18 cellular contexts compared by ENCODE assay signal in the genomic region with DNA sequence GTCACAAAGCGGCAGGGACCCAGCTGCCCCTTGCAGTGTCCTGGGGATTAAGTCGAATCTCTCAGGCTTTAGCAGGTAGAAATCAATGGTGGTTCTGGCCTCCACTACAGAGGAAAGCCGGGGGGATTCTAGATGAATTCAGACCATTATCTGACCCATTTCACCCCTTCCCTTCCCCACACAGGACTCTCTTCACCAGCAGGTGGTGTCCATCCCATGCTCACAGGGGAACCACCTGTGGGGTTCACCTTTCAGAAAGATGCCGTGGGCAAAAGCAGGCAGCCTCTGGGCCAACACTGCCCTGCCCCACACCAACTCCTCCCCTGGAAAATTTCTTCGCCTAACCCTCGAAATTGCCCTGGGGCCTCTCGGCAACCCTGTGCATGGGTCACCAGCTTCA.
DNase-seq lines count a peak whose midpoint lies in the region; ATAC-seq, FAIRE-seq and TF ChIP-seq lines count a peak whose summit lies in the region.
"Had no signal": no experiment of that assay in that cellular context is flagged by ENCODE, and none has a peak within 500 bp of the region (broad histone marks: within the 10 kb centered on the region; RNA-seq: fewer than 3 reads in every experiment).

No MANE protein-coding gene starts in this region.

- no peak overlapping the region for H2BK15ac ChIP-seq in H1 (ENCODE audit: low read length)

- no peak overlapping the region for H4K91ac ChIP-seq in H1 (replicated peaks; ENCODE audit: insufficient read length, low read length)

- TF ChIP-seq CTCF in PC-3 (conservative IDR thresholded peaks at IDR 0.05; ENCODE audit: low read depth, low read length) (peak; percentile 46), H1 (IDR thresholded peaks at IDR 0.05; ENCODE audit: control extremely low read depth in 1 of 3, insufficient read depth in 1 of 3, low read depth in 1 of 3, low read length in 3 of 3) (peak in 2 of 3 experiments; percentile 10 to 13; a peak in 1 of 4 replicates), HepG2 (CRISPR knock-in tag; IDR thresholded peaks at IDR 0.05) (no peak)

- no peaks in the 10 kb centered on the region for H3K23me2 ChIP-seq in H1 (ENCODE audit: low read depth, low read length)

- FAIRE-seq in H1 (lab: Jason Lieb, UNC) = no peak
- no peak for FAIRE-seq in HepG2 (lab: Jason Lieb, UNC)
- FAIRE-seq: D721Med, GM19239, K562 had no signal

- WGBS in H1 (ENCODE audit: extremely low coverage in 1 of 2, insufficient coverage in 1 of 2, insufficient read length in 1 of 2, insufficient replicate concordance in 2 of 2, low coverage in 1 of 2, low lambda C conversion rate in 2 of 2, missing lambda C conversion rate in 1 of 2), 2 experiments = 89% methylated on average over 7 of the region's 7 CpGs; no CpG with 5 or more reads in 1 of the 2 experiments
- WGBS in HepG2 (ENCODE audit: low lambda C conversion rate) = 18% methylated on average over 7 of the region's 7 CpGs

- peak overlapping the region in 1 of 11 experiments; percentile 17; a peak in 1 of 22 replicates for H3K27ac ChIP-seq in BLaER1 treated with 17β-estradiol and CSF1 and Interleukin-3, amounts not matched to agents 10 nM and 100 nM
- H3K27ac ChIP-seq in PC-3 (ENCODE audit: low read length) (0 out of 2 replicates have a peak overlapping the region, but pooled peaks have one; percentile 9), H1 (ENCODE audit: low read depth, low read length) (no peak overlapping the region), HepG2 (ENCODE audit: extremely low read length, insufficient read depth, low read length) (no peak overlapping the region)
- H3K27ac ChIP-seq: C4-2B, HL-60 had no signal

- no peaks in the 10 kb centered on the region for H3K27me3 ChIP-seq in BLaER1 treated with 17β-estradiol and CSF1 and Interleukin-3, amounts not matched to agents 10 nM and 100 nM
- H3K27me3 ChIP-seq in PC-3 (ENCODE audit: low read length) (no peaks in the 10 kb centered on the region), H1 (replicated peaks in 1 of 4; ENCODE audit: control insufficient read depth in 3 of 4, extremely low read depth in 1 of 4, insufficient read depth in 3 of 4, low read length in 3 of 4) (no peaks in the 10 kb centered on the region), HepG2 (ENCODE audit: control insufficient read depth in 1 of 2, insufficient read depth in 2 of 2, low read length in 2 of 2) (no peaks in the 10 kb centered on the region), MG63 (no peaks in the 10 kb centered on the region)

- no peak overlapping the region for H2BK120ac ChIP-seq in H1 (replicated peaks; ENCODE audit: low read depth, low read length)

- H3K14ac ChIP-seq in H1 (ENCODE audit: insufficient read length) = no peak overlapping the region

- H3K56ac ChIP-seq in H1 (replicated peaks; ENCODE audit: insufficient read length, low read depth, low read length) = no peak overlapping the region

- POLR2A ChIA-PET in PC-3 (lab: Charles Lee; ENCODE audit: unreplicated experiment) (no interaction called here), H1 (lab: Charles Lee; ENCODE audit: partially characterized antibody) (no interaction called here), HepG2 (lab: Yijun Ruan, JAX) (no interaction called here)

- no peak overlapping the region for H4K5ac ChIP-seq in H1 (ENCODE audit: insufficient read length, low read depth, low read length)

- H2BK20ac ChIP-seq in H1 (ENCODE audit: low read length) = no peak overlapping the region

- H2BK12ac ChIP-seq in H1 (ENCODE audit: low read depth, low read length) = no peak overlapping the region

- no peaks in the 10 kb centered on the region for H3K36me3 ChIP-seq in BLaER1 treated with 17β-estradiol and CSF1 and Interleukin-3, amounts not matched to agents 10 nM and 100 nM
- no peaks in the 10 kb centered on the region for H3K36me3 ChIP-seq in PC-3 (ENCODE audit: low read depth, low read length)
- no peaks in the 10 kb centered on the region for H3K36me3 ChIP-seq in H1 (ENCODE audit: control insufficient read depth in 2 of 4, insufficient read depth in 4 of 4, low read length in 3 of 4)
- H3K36me3 ChIP-seq in HepG2 (replicated peaks in 1 of 2; ENCODE audit: control insufficient read depth in 1 of 2, insufficient read depth in 2 of 2, low read length in 2 of 2) = no peaks in the 10 kb centered on the region
- H3K36me3 ChIP-seq in MG63 = no peaks in the 10 kb centered on the region
- H3K36me3 ChIP-seq: HAP-1 had no signal

- peak; percentile 13 to 22; a peak in 2 of 4 replicates for TF ChIP-seq RAD21 in H1 (IDR thresholded peaks at IDR 0.05 in 1 of 2, conservative IDR thresholded peaks at IDR 0.05 in 1 of 2; ENCODE audit: low read depth in 2 of 2, low read length in 2 of 2)
- no peak for TF ChIP-seq RAD21 in HepG2 (CRISPR knock-in tag; IDR thresholded peaks at IDR 0.05)

- DNase-seq in PC-3 = no peak
- DNase-seq in H1 (ENCODE audit: low read depth in 1 of 2, low spot score in 2 of 2) = no peak
- DNase-seq in HepG2 (ENCODE audit: low spot score) = no peak
- DNase-seq in AG08395 (ENCODE audit: low spot score) = no peak
- no peak for DNase-seq in MG63
- DNase-seq: 8988T; Caco-2; CD4-positive, alpha-beta T cell; GDM1; IMR-90 had no signal

- no peak overlapping the region for H2BK5ac ChIP-seq in H1 (ENCODE audit: low read depth, low read length)

- H3K79me2 ChIP-seq in PC-3 (ENCODE audit: low read length) (peaks cover 39% of the 10 kb centered on the region), H1 (ENCODE audit: control insufficient read depth in 1 of 2, insufficient read depth in 2 of 2, low read length in 2 of 2) (no peaks in the 10 kb centered on the region), HepG2 (ENCODE audit: insufficient read depth, low read length) (no peaks in the 10 kb centered on the region)

- BruUV-seq in PC-3 (replicated peaks; lab: Mats Ljungman, UMichigan) (no TSS peak), HepG2 (replicated peaks; lab: Mats Ljungman, UMichigan) (no TSS peak)

- H3K9me3 ChIP-seq in BLaER1 treated with 17β-estradiol and CSF1 and Interleukin-3, amounts not matched to agents 10 nM and 100 nM (replicated peaks in 1 of 11) = no peaks in the 10 kb centered on the region
- H3K9me3 ChIP-seq in PC-3 (ENCODE audit: low read length) = no peaks in the 10 kb centered on the region
- H3K9me3 ChIP-seq in H1 (ENCODE audit: insufficient read depth in 2 of 2, low read depth in 1 of 2, low read length in 1 of 2) = no peaks in the 10 kb centered on the region
- no peaks in the 10 kb centered on the region for H3K9me3 ChIP-seq in HepG2 (ENCODE audit: low read length)
- no peaks in the 10 kb centered on the region for H3K9me3 ChIP-seq in MG63
- H3K9me3 ChIP-seq: Caco-2, HAP-1 had no signal

- no peak overlapping the region for H3K23ac ChIP-seq in H1 (ENCODE audit: insufficient read length)

- H3K4me1 ChIP-seq in BLaER1 treated with 17β-estradiol and CSF1 and Interleukin-3, amounts not matched to agents 10 nM and 100 nM = peaks cover 0 to 54% (median 45%) of the 10 kb centered on the region in 10 experiments; a peak in 17 of 20 replicates
- H3K4me1 ChIP-seq in PC-3 (ENCODE audit: insufficient read depth, low read length) (peaks cover 38% of the 10 kb centered on the region), H1 (replicated peaks in 1 of 4; ENCODE audit: control insufficient read depth in 3 of 4, insufficient read depth in 4 of 4, low read length in 3 of 4) (peaks cover 0 to 2% (median 0%) of the 10 kb centered on the region in 4 experiments; a peak in 1 of 7 replicates), HepG2 (ENCODE audit: insufficient read depth, low read length) (no peaks in the 10 kb centered on the region)
- H3K4me1 ChIP-seq: Caco-2, HAP-1 had no signal

- no peaks in the 10 kb centered on the region for H3K9me2 ChIP-seq in PC-3 (replicated peaks; ENCODE audit: low read length)

- H3K4me2 ChIP-seq in BLaER1 treated with 17β-estradiol and CSF1 and Interleukin-3, amounts not matched to agents 10 nM and 100 nM = peak overlapping the region in 10 of 11 experiments; percentile 13 to 78 (median 56); a peak in 18 of 22 replicates
- H3K4me2 ChIP-seq in PC-3 (ENCODE audit: low read length) (peak overlapping the region; percentile 70), H1 (ENCODE audit: insufficient read depth in 1 of 2, low read depth in 2 of 2, low read length in 2 of 2) (no peak overlapping the region), HepG2 (ENCODE audit: low read depth, low read length) (no peak overlapping the region)

- H4K20me1 ChIP-seq in BLaER1 treated with 17β-estradiol and CSF1 and Interleukin-3, amounts not matched to agents 10 nM and 100 nM = no peaks in the 10 kb centered on the region
- H4K20me1 ChIP-seq in PC-3 (ENCODE audit: low read length) (no peaks in the 10 kb centered on the region), H1 (replicated peaks in 1 of 2; ENCODE audit: control insufficient read depth in 1 of 2, insufficient read depth in 2 of 2, low read length in 2 of 2) (no peaks in the 10 kb centered on the region), HepG2 (ENCODE audit: insufficient read depth, low read length) (no peaks in the 10 kb centered on the region)

- no peaks in the 10 kb centered on the region for H3F3A ChIP-seq in PC-3 (ENCODE audit: low read length, unreplicated experiment)

- TF ChIP-seq POLR2A in H1 (IDR thresholded peaks at IDR 0.05; ENCODE audit: control extremely low read depth in 1 of 2, low read depth in 2 of 2, low read length in 2 of 2) = no peak
- TF ChIP-seq POLR2A in HepG2 (IDR thresholded peaks at IDR 0.05; ENCODE audit: insufficient read depth in 1 of 2, low read depth in 2 of 2, low read length in 2 of 2) = no peak

- H3K79me1 ChIP-seq in H1 (ENCODE audit: low read depth, low read length) = no peaks in the 10 kb centered on the region; the same call in 1 of the 2 replicates

- H3K4ac ChIP-seq in H1 (replicated peaks; ENCODE audit: insufficient read length, low read depth, low read length) = no peak overlapping the region

- peak; percentile 27 for ATAC-seq in PC-3
- ATAC-seq in HepG2 = peak; percentile 55
- no peak for ATAC-seq in GM18498 (IDR thresholded peaks at IDR 0.05; ENCODE audit: unreplicated experiment)
- ATAC-seq: K562 had no signal

- intact Hi-C loops in PC-3 (cut with micrococcal nuclease) = no loop called here
- intact Hi-C loops in HepG2 (cut with micrococcal nuclease; ENCODE audit: unreplicated experiment) = no loop called here

- no peak overlapping the region for H3K4me3 ChIP-seq in BLaER1 treated with 17β-estradiol and CSF1 and Interleukin-3, amounts not matched to agents 10 nM and 100 nM
- peak overlapping the region; percentile 54; the same call in 1 of the 2 replicates for H3K4me3 ChIP-seq in PC-3 (ENCODE audit: low read length)
- H3K4me3 ChIP-seq in H1 (ENCODE audit: extremely low read depth in 1 of 4, insufficient read depth in 2 of 4, low read depth in 3 of 4, low read length in 4 of 4) = no peak overlapping the region
- H3K4me3 ChIP-seq in HepG2 (replicated peaks in 1 of 3; ENCODE audit: insufficient read depth in 1 of 3, low read depth in 2 of 3, low read length in 3 of 3) = no peak overlapping the region
- H3K4me3 ChIP-seq in MG63 = no peak overlapping the region
- H3K4me3 ChIP-seq: HAP-1, K562 had no signal

- H3K9ac ChIP-seq in BLaER1 treated with 17β-estradiol and CSF1 and Interleukin-3, amounts not matched to agents 10 nM and 100 nM = no peak overlapping the region; a peak in 1 of 22 replicates
- H3K9ac ChIP-seq in PC-3 (ENCODE audit: low read length) (no peak overlapping the region), H1 (replicated peaks in 1 of 4; ENCODE audit: extremely low read depth in 1 of 4, low read depth in 3 of 4, low read length in 3 of 4) (no peak overlapping the region), HepG2 (ENCODE audit: insufficient read depth, low read depth, low read length) (no peak overlapping the region)

- CTCF ChIA-PET in PC-3 (lab: Charles Lee) (no interaction called here), H1 (lab: Charles Lee; ENCODE audit: partially characterized antibody) (interaction anchor here (0.5 to 2.9 kb wide), 5 partner anchors 10 to 295 kb away, joined by 3 to 14 read pairs (median 3); no protein-coding TSS in a partner anchor), HepG2 (lab: Yijun Ruan, JAX; ENCODE audit: low intra/inter-chr PET ratio, low total read pairs) (no interaction called here)

- no peak for TF ChIP-seq EP300 in H1 (IDR thresholded peaks at IDR 0.05; ENCODE audit: borderline replicate concordance in 1 of 2, low read depth in 2 of 2, low read length in 2 of 2)
- no peak for TF ChIP-seq EP300 in HepG2 (IDR thresholded peaks at IDR 0.05; ENCODE audit: low read depth in 2 of 2, low read length in 2 of 2)
- TF ChIP-seq EP300 in HepG2 (CRISPR knock-in tag; IDR thresholded peaks at IDR 0.05; ENCODE audit: borderline replicate concordance) = no peak

- H2AK5ac ChIP-seq in H1 (ENCODE audit: low read depth, low read length) = no peak overlapping the region

- in situ Hi-C loops in HepG2 (cut with HindIII; ENCODE audit: extremely low pct_ligation_motif_present, low pct_unique_long_range_greater_than_20kb) = no loop called here

- H2AFZ ChIP-seq in PC-3 (ENCODE audit: low read length) (peak overlapping the region; percentile 64), H1 (ENCODE audit: low read length) (no peak overlapping the region), HepG2 (ENCODE audit: low read length) (no peak overlapping the region)

- no peak overlapping the region; the same call in 1 of the 2 replicates for H4K8ac ChIP-seq in H1 (ENCODE audit: extremely low read depth, insufficient read depth, low read length)

- H3K18ac ChIP-seq in H1 (ENCODE audit: extremely low read depth, low read length) = no peak overlapping the region

Comparison
In these comparisons a context has a peak if more than half of its experiments do, and no peak if none do; other contexts are left out.
1. H3K4me2 ChIP-seq: peak in BLaER1 treated with 17β-estradiol and CSF1 and Interleukin-3, amounts not matched to agents 10 nM and 100 nM (10 of 11) and PC-3 (single experiment); none in H1 (0 of 2) and HepG2 (single experiment).